ENCODE assay signal across 35 cellular contexts in genomic region chr19:53782698-53783097, GRCh38. TPM values are rescaled to one million over a fixed set of nuclear protein-coding genes. Genes with fewer than 3 reads are reported as not detected.
"Had no signal": no experiment of that assay in that cellular context is flagged by ENCODE, and none has a peak within 500 bp of the region (broad histone marks: within the 10 kb centered on the region; RNA-seq: fewer than 3 reads in every experiment).

No MANE protein-coding gene starts in this region.

- H3K4me2 ChIP-seq: neural progenitor cell, smooth muscle cell had no signal

- DNase-seq: activated CD4-positive, alpha-beta memory T cell treated with anti-CD3 and anti-CD28 coated beads for 36 hours; activated CD4-positive, alpha-beta T cell treated with anti-CD3 and anti-CD28 coated beads, Interleukin-2, amount 10 ng/mL, durations not matched to agents 24 days and 14 days; activated CD8-positive, alpha-beta memory T cell treated with anti-CD3 and anti-CD28 coated beads, Interleukin-2, amount 50 U/mL, for 4 hours; activated effector memory CD4-positive, alpha-beta T cell treated with anti-CD3 and anti-CD28 coated beads, Interleukin-2, amount 50 U/mL, for 16 hours; activated naive CD4-positive, alpha-beta T cell treated with anti-CD3 and anti-CD28 coated beads for 36 hours; activated naive CD8-positive, alpha-beta T cell treated with anti-CD3 and anti-CD28 coated beads for 36 hours; activated T-cell treated with anti-CD3 and anti-CD28 coated beads, Interleukin-2, amount 50 U/mL, for 1 hour; brain microvascular endothelial cell; foreskin keratinocyte; heart right ventricle; left lung; lower lobe of right lung; mesenchymal stem cell; natural killer cell; occipital lobe; psoas muscle; stimulated activated CD4-positive, alpha-beta T cell treated with anti-CD3 and anti-CD28 coated beads, Interleukin-1b, Interleukin-23, amount 100 ng/mL, for 48 hours; stimulated activated CD4-positive, alpha-beta T cell treated with anti-CD3 and anti-CD28 coated beads, Interleukin-4, amount 100 ng/mL, for 4 hours; stimulated activated CD8-positive, alpha-beta memory T cell treated with anti-CD3 and anti-CD28 coated beads, Interleukin-4, amount 100 ng/mL, for 48 hours; stimulated activated naive CD8-positive, alpha-beta T cell treated with anti-CD3 and anti-CD28 coated beads, Interleukin-15, amount 100 ng/mL, for 72 hours; substantia nigra; T-helper 9 cell; uterus had no signal

- H3K9me3 ChIP-seq: esophagus muscularis mucosa, heart right ventricle, left lung, lower lobe of right lung, right atrium auricular region, uterus had no signal

- H3K4me3 ChIP-seq: esophagus muscularis mucosa, heart right ventricle, left lung, lower lobe of right lung, neural progenitor cell, psoas muscle, right atrium auricular region, smooth muscle cell, uterus had no signal

- H2AFZ ChIP-seq: neural progenitor cell, parathyroid adenoma had no signal

- H3K9ac ChIP-seq: neural progenitor cell, parathyroid adenoma had no signal

- H3K36me3 Mint-ChIP-seq: activated CD4-positive, alpha-beta memory T cell treated with anti-CD3 and anti-CD28 coated beads for 36 hours; activated naive CD8-positive, alpha-beta T cell treated with anti-CD3 and anti-CD28 coated beads for 36 hours; natural killer cell; neural progenitor cell; stimulated activated memory B cell treated with anti-CD40 and anti-IgM and Interleukin-4, amounts not matched to agents 10 μg/mL and 1 μg/mL and 100 μg/mL, for 72 hours; type B pancreatic cell had no signal

- H3K79me2 ChIP-seq: parathyroid adenoma had no signal

- H3K27me3 ChIP-seq: brain microvascular endothelial cell, foreskin keratinocyte, heart right ventricle, neural progenitor cell, right atrium auricular region, uterus had no signal

- H3K36me3 ChIP-seq: brain microvascular endothelial cell, esophagus muscularis mucosa, heart right ventricle, left lung, lower lobe of right lung, neural progenitor cell, right atrium auricular region, uterus had no signal

- H3K4me1 ChIP-seq: esophagus muscularis mucosa, foreskin keratinocyte, left lung, lower lobe of right lung, neural progenitor cell, parathyroid adenoma, psoas muscle, right atrium auricular region, uterus had no signal

- ATAC-seq: activated CD4-positive, CD25-positive, alpha-beta regulatory T cell treated with anti-CD3 and anti-CD28 coated beads, Interleukin-2, amount 50 U/mL, for 24 hours; foreskin keratinocyte; heart right ventricle; left lung; lower lobe of right lung; natural killer cell; psoas muscle; stimulated activated memory B cell treated with anti-CD40 and anti-IgM and Interleukin-4, amounts not matched to agents 10 μg/mL and 1 μg/mL and 100 μg/mL, for 72 hours; stimulated activated naive CD8-positive, alpha-beta T cell treated with anti-CD3 and anti-CD28 coated beads, Interleukin-15, amount 100 ng/mL, for 72 hours had no signal

- H3K27ac Mint-ChIP-seq: activated CD4-positive, alpha-beta memory T cell treated with anti-CD3 and anti-CD28 coated beads for 36 hours; activated CD4-positive, alpha-beta T cell treated with anti-CD3 and anti-CD28 coated beads, Interleukin-2, amount 10 ng/mL, durations not matched to agents 24 days and 14 days; activated naive CD4-positive, alpha-beta T cell treated with anti-CD3 and anti-CD28 coated beads for 36 hours; activated naive CD8-positive, alpha-beta T cell treated with anti-CD3 and anti-CD28 coated beads for 36 hours; activated T-helper 1 cell treated with anti-CD3 and anti-CD28 coated beads, Interleukin-12 subunit alpha, Interleukin-12 subunit beta, Interleukin-2, Interleukin-4 antibody, amounts not matched to agents 30 ng/mL and 10 ng/mL and 1 ng/mL, durations not matched to agents 14 hours and 24 hours and 36 hours; natural killer cell; neural progenitor cell; stimulated activated memory B cell treated with anti-CD40 and anti-IgM and Interleukin-4, amounts not matched to agents 10 μg/mL and 1 μg/mL and 100 μg/mL, for 72 hours; stimulated activated naive CD8-positive, alpha-beta T cell treated with anti-CD3 and anti-CD28 coated beads, Interleukin-15, amount 100 ng/mL, for 72 hours; type B pancreatic cell had no signal

- H3K4me3 Mint-ChIP-seq: activated CD4-positive, alpha-beta memory T cell treated with anti-CD3 and anti-CD28 coated beads for 36 hours; activated CD4-positive, alpha-beta T cell treated with anti-CD3 and anti-CD28 coated beads, Interleukin-2, amount 10 ng/mL, durations not matched to agents 24 days and 14 days; activated naive CD4-positive, alpha-beta T cell treated with anti-CD3 and anti-CD28 coated beads for 36 hours; activated naive CD8-positive, alpha-beta T cell treated with anti-CD3 and anti-CD28 coated beads for 36 hours; activated T-helper 1 cell treated with anti-CD3 and anti-CD28 coated beads, Interleukin-12 subunit alpha, Interleukin-12 subunit beta, Interleukin-2, Interleukin-4 antibody, amounts not matched to agents 30 ng/mL and 10 ng/mL and 1 ng/mL, durations not matched to agents 14 hours and 24 hours and 36 hours; natural killer cell; neural progenitor cell; stimulated activated memory B cell treated with anti-CD40 and anti-IgM and Interleukin-4, amounts not matched to agents 10 μg/mL and 1 μg/mL and 100 μg/mL, for 72 hours; stimulated activated naive CD8-positive, alpha-beta T cell treated with anti-CD3 and anti-CD28 coated beads, Interleukin-15, amount 100 ng/mL, for 72 hours; type B pancreatic cell had no signal

- H3K27me3 Mint-ChIP-seq: activated CD4-positive, alpha-beta T cell treated with anti-CD3 and anti-CD28 coated beads, Interleukin-2, amount 10 ng/mL, durations not matched to agents 24 days and 14 days; stimulated activated memory B cell treated with anti-CD40 and anti-IgM and Interleukin-4, amounts not matched to agents 10 μg/mL and 1 μg/mL and 100 μg/mL, for 72 hours; stimulated activated naive CD8-positive, alpha-beta T cell treated with anti-CD3 and anti-CD28 coated beads, Interleukin-15, amount 100 ng/mL, for 72 hours; type B pancreatic cell had no signal

- H3K9me3 Mint-ChIP-seq: activated CD4-positive, alpha-beta memory T cell treated with anti-CD3 and anti-CD28 coated beads for 36 hours; activated CD4-positive, alpha-beta T cell treated with anti-CD3 and anti-CD28 coated beads, Interleukin-2, amount 10 ng/mL, durations not matched to agents 24 days and 14 days; activated naive CD4-positive, alpha-beta T cell treated with anti-CD3 and anti-CD28 coated beads for 36 hours; activated naive CD8-positive, alpha-beta T cell treated with anti-CD3 and anti-CD28 coated beads for 36 hours; activated T-helper 1 cell treated with anti-CD3 and anti-CD28 coated beads, Interleukin-12 subunit alpha, Interleukin-12 subunit beta, Interleukin-2, Interleukin-4 antibody, amounts not matched to agents 30 ng/mL and 10 ng/mL and 1 ng/mL, durations not matched to agents 14 hours and 24 hours and 36 hours; natural killer cell; neural progenitor cell; stimulated activated memory B cell treated with anti-CD40 and anti-IgM and Interleukin-4, amounts not matched to agents 10 μg/mL and 1 μg/mL and 100 μg/mL, for 72 hours; stimulated activated naive CD8-positive, alpha-beta T cell treated with anti-CD3 and anti-CD28 coated beads, Interleukin-15, amount 100 ng/mL, for 72 hours; type B pancreatic cell had no signal

- H3K4me1 Mint-ChIP-seq: activated CD4-positive, alpha-beta T cell treated with anti-CD3 and anti-CD28 coated beads, Interleukin-2, amount 10 ng/mL, durations not matched to agents 24 days and 14 days; natural killer cell; stimulated activated memory B cell treated with anti-CD40 and anti-IgM and Interleukin-4, amounts not matched to agents 10 μg/mL and 1 μg/mL and 100 μg/mL, for 72 hours had no signal

- H3K27ac ChIP-seq: brain microvascular endothelial cell, esophagus muscularis mucosa, foreskin keratinocyte, heart right ventricle, left lung, lower lobe of right lung, neural progenitor cell, parathyroid adenoma, psoas muscle, right atrium auricular region, uterus, VCaP had no signal

RNA-seq across cellular contexts. Expression of gene NLRP12, which starts 41.4 kb away (rescaled TPM):
- total RNA-seq: activated CD4-positive, alpha-beta memory T cell treated with anti-CD3 and anti-CD28 coated beads for 36 hours; activated CD4-positive, alpha-beta T cell treated with anti-CD3 and anti-CD28 coated beads, Interleukin-2, amount 10 ng/mL, durations not matched to agents 24 days and 14 days; activated CD8-positive, alpha-beta memory T cell treated with anti-CD3 and anti-CD28 coated beads for 36 hours; activated naive CD4-positive, alpha-beta T cell treated with anti-CD3 and anti-CD28 coated beads for 36 hours; activated T-helper 1 cell treated with anti-CD3 and anti-CD28 coated beads, Interleukin-12 subunit alpha, Interleukin-12 subunit beta, Interleukin-2, Interleukin-4 antibody, amounts not matched to agents 30 ng/mL and 10 ng/mL and 1 ng/mL, durations not matched to agents 14 hours and 24 hours and 36 hours; astrocyte; foreskin keratinocyte had no signal
- polyA plus RNA-seq: foreskin keratinocyte, smooth muscle cell had no signal
